9 cellular contexts compared by ENCODE assay signal in the genomic region with DNA sequence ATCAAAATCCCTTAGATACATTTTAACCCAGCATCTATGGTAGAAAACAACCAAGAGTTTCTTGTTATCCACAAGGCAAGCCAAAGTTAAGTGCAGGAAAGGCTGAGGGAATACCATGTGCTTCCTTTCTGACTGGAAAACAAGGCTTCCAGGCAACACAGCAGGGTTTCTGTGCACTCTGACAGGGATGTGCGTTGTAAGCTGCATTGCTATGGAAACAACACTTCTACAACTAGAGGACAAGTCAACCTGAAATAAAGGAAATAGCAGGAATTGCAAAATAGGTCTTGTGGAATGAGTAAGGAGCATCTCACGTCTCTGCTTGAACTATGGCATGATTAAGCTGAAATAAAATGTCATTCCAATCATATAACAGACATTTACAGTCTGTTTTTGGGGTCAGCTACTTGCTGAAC. TPM values are rescaled to one million over a fixed set of nuclear protein-coding genes. Genes with fewer than 3 reads are reported as not detected.
DNase-seq lines count a peak whose midpoint lies in the region; ATAC-seq, FAIRE-seq and TF ChIP-seq lines count a peak whose summit lies in the region.
"Had no signal": no experiment of that assay in that cellular context is flagged by ENCODE, and none has a peak within 500 bp of the region (broad histone marks: within the 10 kb centered on the region; RNA-seq: fewer than 3 reads in every experiment).

No MANE protein-coding gene starts in this region.

- DNase-seq in GM19239 (ENCODE audit: insufficient read length, low spot score) (no peak), SK-MEL-5 (ENCODE audit: low read depth, low spot score) (peak; percentile 85), foreskin keratinocyte (peak; percentile 97 to 99), putamen (ENCODE audit: low spot score) (peak; percentile 60), GM20000 (ENCODE audit: low spot score) (no peak), transverse colon (no peak)
- DNase-seq in activated CD4-positive, alpha-beta T cell treated with anti-CD3 and anti-CD28 coated beads for 48 hours = no peak

- peak overlapping the region; percentile 55 for H3K27ac ChIP-seq in foreskin keratinocyte
- H3K27ac ChIP-seq in transverse colon = peak overlapping the region in 2 of 4 donors; percentile 7 to 53

- in situ Hi-C loops in SK-MEL-5 (cut with HindIII; ENCODE audit: low pct_unique_long_range_greater_than_20kb, low sequenced_read_pairs) = no loop called here
- in situ Hi-C loops in transverse colon (cut with MboI; ENCODE audit: low pct_ligation_motif_present in 1 of 4, low pct_unique_long_range_greater_than_20kb in 1 of 4, low sequenced_read_pairs in 3 of 4) = loop anchor here in 1 of 4 donors (25.0 kb wide), 2 partner anchors 166 to 391 kb away; partner anchors contain the start of genes CTRB1, CTRB2, WDR59 and ZNRF1

- no peak overlapping the region for H3K4me3 ChIP-seq in transverse colon
- H3K4me3 ChIP-seq: adrenal gland had no signal

- H3K4me1 ChIP-seq in foreskin keratinocyte (peaks cover 39% of the 10 kb centered on the region), transverse colon (peaks cover 0 to 30% (median 5%) of the 10 kb centered on the region in 4 donors)

- TF ChIP-seq CTCF in foreskin keratinocyte (conservative IDR thresholded peaks at IDR 0.05) (no peak), GM20000 (IDR thresholded peaks at IDR 0.05; ENCODE audit: extremely low read depth, missing control alignments) (no peak), transverse colon (IDR thresholded peaks at IDR 0.05) (no peak)

- H3K27me3 ChIP-seq in foreskin keratinocyte (no peaks in the 10 kb centered on the region), transverse colon (no peaks in the 10 kb centered on the region)
- H3K27me3 ChIP-seq: adrenal gland had no signal

- intact Hi-C loops in transverse colon (cut with DNase I; ENCODE audit: low total_unique reads) = no loop called here

- TF ChIP-seq EP300 in transverse colon (IDR thresholded peaks at IDR 0.05; ENCODE audit: low read depth) = no peak

- peak; percentile 87 for ATAC-seq in foreskin keratinocyte
- no peak for ATAC-seq in HG03565 (IDR thresholded peaks at IDR 0.05; ENCODE audit: unreplicated experiment)

- H3K9me3 ChIP-seq in transverse colon = no peaks in the 10 kb centered on the region
- H3K9me3 ChIP-seq: adrenal gland had no signal

- no peak for TF ChIP-seq POLR2A in transverse colon (IDR thresholded peaks at IDR 0.05)

- H3K36me3 ChIP-seq in transverse colon = no peaks in the 10 kb centered on the region
- H3K36me3 ChIP-seq: adrenal gland had no signal

- 29 to 56% methylated on average over 2 of the region's 2 CpGs for WGBS in transverse colon (ENCODE audit: low coverage in 1 of 2), 2 donors

- FAIRE-seq in GM19239 (lab: Jason Lieb, UNC) = peak; percentile 88

RNA-seq across cellular contexts. Expression of gene CFDP1, which starts 55.3 kb away (rescaled TPM):
- 24.8 and 25.1 TPM in 2 replicates for total RNA-seq in SK-MEL-5 (2014; rRNA removed; shearing (Covaris generic))
- polyA plus RNA-seq in SK-MEL-5 (2015; cell fraction: cytosol; rRNA removed) = 13.0 and 21.7 TPM in 2 replicates
- polyA plus RNA-seq in SK-MEL-5 (2015; cell fraction: nucleus; rRNA removed) = 28.4 and 36.6 TPM in 2 replicates
- total RNA-seq in foreskin keratinocyte = 47.3 and 52.5 TPM in 2 replicates
- 50.5 and 55.2 TPM in 2 replicates for polyA plus RNA-seq in foreskin keratinocyte
- 100 to 1,000 TPM in 3 of 4 donors, 10 to 100 TPM in 1; 51.2 to 318 (median 145) TPM for total RNA-seq in transverse colon

Comparison
In these comparisons a context has a peak if more than half of its experiments do, and no peak if none do; other contexts are left out.
1. DNase-seq: peak in SK-MEL-5 (single experiment), foreskin keratinocyte (2 of 2) and putamen (single experiment); none in GM19239 (single experiment), GM20000 (single experiment), activated CD4-positive, alpha-beta T cell treated with anti-CD3 and anti-CD28 coated beads for 48 hours (single experiment) and transverse colon (single experiment).